9 cellular contexts compared by ENCODE assay signal in the genomic region with DNA sequence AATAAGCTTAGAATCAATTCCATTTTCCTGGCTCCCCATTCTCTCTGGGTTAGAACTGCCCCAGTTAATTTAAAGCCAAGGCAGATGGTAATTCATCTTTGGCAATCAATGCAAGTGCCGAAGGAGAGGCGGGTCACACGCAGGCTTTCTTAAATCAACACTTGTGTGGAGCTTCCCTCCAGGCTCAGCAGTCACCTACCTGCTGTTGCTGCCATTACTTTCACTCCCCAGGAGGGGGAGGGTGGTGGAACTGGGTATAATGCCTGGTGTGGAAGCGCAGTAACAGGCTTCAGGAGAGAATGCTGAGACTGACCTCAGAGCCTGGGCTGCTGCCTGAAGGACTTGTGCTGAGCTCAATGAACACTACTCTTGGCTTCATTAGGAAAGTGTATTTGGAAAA. TPM values are rescaled to one million over a fixed set of nuclear protein-coding genes. Genes with fewer than 3 reads are reported as not detected.
A peak's percentile ranks its signal among the peaks of the same experiment; 100 is the strongest.
DNase-seq lines count a peak whose midpoint lies in the region; ATAC-seq and TF ChIP-seq lines count a peak whose summit lies in the region.
"Had no signal": no experiment of that assay in that cellular context is flagged by ENCODE, and none has a peak within 500 bp of the region (broad histone marks: within the 10 kb centered on the region; RNA-seq: fewer than 3 reads in every experiment).

No MANE protein-coding gene starts in this region.

- CTCF ChIA-PET in SK-N-SH (lab: Yijun Ruan, JAX): interaction anchor here (0.6 to 1.9 kb wide), 9 partner anchors 9 to 153 kb away, joined by 3 to 4 read pairs (median 3); no protein-coding TSS in a partner anchor

- H3K9ac ChIP-seq in SK-N-SH: no peak overlapping the region

- no peak overlapping the region for H3K27ac Mint-ChIP-seq in CD14-positive monocyte

- H3K27ac ChIP-seq in SK-N-SH (ENCODE audit: low read depth in 2 of 2, low read length in 1 of 2): no peak overlapping the region

- no peaks in the 10 kb centered on the region for H3K36me3 ChIP-seq in SK-N-SH (replicated peaks in 1 of 2; ENCODE audit: control insufficient read depth in 1 of 2, insufficient read depth in 2 of 2, low read length in 1 of 2)

- intact Hi-C loops in lower leg skin (cut with DNase I; ENCODE audit: low total_unique reads) (no loop called here), CD14-positive monocyte (cut with micrococcal nuclease) (no loop called here)

- H3K4me1 Mint-ChIP-seq in CD14-positive monocyte: no peaks in the 10 kb centered on the region

- no peak overlapping the region for H2AFZ ChIP-seq in SK-N-SH (ENCODE audit: low read depth)

- no peak for TF ChIP-seq RAD21 in SK-N-SH (IDR thresholded peaks at IDR 0.05; ENCODE audit: low read length)

- TF ChIP-seq EP300 in SK-N-SH (IDR thresholded peaks at IDR 0.05; ENCODE audit: borderline replicate concordance in 1 of 2, low read depth in 1 of 2, low read length in 1 of 2): no peak

- peaks cover 0 to 2% (median 1%) of the 10 kb centered on the region in 3 donors for H3K27me3 Mint-ChIP-seq in CD14-positive monocyte (ENCODE audit: low read depth in 3 of 3)

- TF ChIP-seq CTCF in SK-N-SH (IDR thresholded peaks at IDR 0.05): no peak; the same call in 1 of the 2 replicates
- TF ChIP-seq CTCF in lower leg skin (IDR thresholded peaks at IDR 0.05): no peak
- TF ChIP-seq CTCF in CD14-positive monocyte (IDR thresholded peaks at IDR 0.05): no peak

- H3F3A ChIP-seq in SK-N-SH (replicated peaks; ENCODE audit: insufficient read depth): no peaks in the 10 kb centered on the region

- TF ChIP-seq POLR2A in lower leg skin (IDR thresholded peaks at IDR 0.05): no peak

- peak; percentile 18 for DNase-seq in COLO668 (lab: John Stamatoyannopoulos, UW; ENCODE audit: unreplicated experiment)
- peak; percentile 27 for DNase-seq in SK-N-SH
- DNase-seq in iPS-NIHi11 (ENCODE audit: low spot score): peak; percentile 68
- no peak for DNase-seq in lower leg skin (ENCODE audit: low spot score in 2 of 2)
- no peak for DNase-seq in CD14-positive monocyte (ENCODE audit: low spot score)
- DNase-seq in activated gamma-delta T cell (lab: John Stamatoyannopoulos, UW): no peak
- DNase-seq: aorta had no signal

- H3K9me3 ChIP-seq in SK-N-SH: no peaks in the 10 kb centered on the region

- peak; percentile 45 for ATAC-seq in HG02798 (IDR thresholded peaks at IDR 0.05; ENCODE audit: poor library complexity, unreplicated experiment)
- ATAC-seq in HG02870 (IDR thresholded peaks at IDR 0.05; ENCODE audit: unreplicated experiment): no peak

- H3K27me3 ChIP-seq in SK-N-SH (ENCODE audit: insufficient read depth): no peaks in the 10 kb centered on the region

- no peaks in the 10 kb centered on the region for H3K79me2 ChIP-seq in SK-N-SH (ENCODE audit: insufficient read depth)

- H3K9me2 ChIP-seq in SK-N-SH: no peaks in the 10 kb centered on the region

- POLR2A ChIA-PET in SK-N-SH (lab: Yijun Ruan, JAX): no interaction called here

- H3K4me2 ChIP-seq in SK-N-SH: no peak overlapping the region

- H3K4me1 ChIP-seq in SK-N-SH (ENCODE audit: control insufficient read depth in 1 of 2, insufficient read depth in 2 of 2, low read depth in 1 of 2, low read length in 1 of 2): peaks cover 0 to 6% of the 10 kb centered on the region in 2 experiments; a peak in 1 of 4 replicates

- H3K9me3 Mint-ChIP-seq in CD14-positive monocyte: no peaks in the 10 kb centered on the region

- no peak overlapping the region for H3K4me3 ChIP-seq in SK-N-SH (ENCODE audit: low read depth in 2 of 2, low read length in 1 of 2)
- H3K4me3 ChIP-seq in lower leg skin (ENCODE audit: low read depth, poor library complexity, severe bottlenecking): no peak overlapping the region

- no peaks in the 10 kb centered on the region for H3K36me3 Mint-ChIP-seq in CD14-positive monocyte

- H4K20me1 ChIP-seq in SK-N-SH (ENCODE audit: insufficient read depth): no peaks in the 10 kb centered on the region

- H3K4me3 Mint-ChIP-seq in CD14-positive monocyte: no peak overlapping the region

- WGBS in SK-N-SH (ENCODE audit: low lambda C conversion rate): 95% methylated on average over 4 of the region's 4 CpGs
- 26 to 34% methylated on average over 4 of the region's 4 CpGs for WGBS in lower leg skin, 2 donors

TF ChIP-seq in SK-N-SH, 30 proteins besides CTCF, POLR2A, EP300 and RAD21:
- TF ChIP-seq RFX5 (IDR thresholded peaks at IDR 0.05; ENCODE audit: low read length) (no peak), EZH2phosphoT487 (IDR thresholded peaks at IDR 0.05; ENCODE audit: borderline replicate concordance, low read depth) (no peak), GATA2 (CRISPR knock-in tag; IDR thresholded peaks at IDR 0.05) (no peak), SMC3 (IDR thresholded peaks at IDR 0.05; ENCODE audit: low read depth, low read length) (no peak), MXI1 (IDR thresholded peaks at IDR 0.05; ENCODE audit: low read depth, low read length) (no peak), TEAD4 (IDR thresholded peaks at IDR 0.05; ENCODE audit: borderline replicate concordance, insufficient read depth) (no peak)
- TF ChIP-seq, protein P1, sequence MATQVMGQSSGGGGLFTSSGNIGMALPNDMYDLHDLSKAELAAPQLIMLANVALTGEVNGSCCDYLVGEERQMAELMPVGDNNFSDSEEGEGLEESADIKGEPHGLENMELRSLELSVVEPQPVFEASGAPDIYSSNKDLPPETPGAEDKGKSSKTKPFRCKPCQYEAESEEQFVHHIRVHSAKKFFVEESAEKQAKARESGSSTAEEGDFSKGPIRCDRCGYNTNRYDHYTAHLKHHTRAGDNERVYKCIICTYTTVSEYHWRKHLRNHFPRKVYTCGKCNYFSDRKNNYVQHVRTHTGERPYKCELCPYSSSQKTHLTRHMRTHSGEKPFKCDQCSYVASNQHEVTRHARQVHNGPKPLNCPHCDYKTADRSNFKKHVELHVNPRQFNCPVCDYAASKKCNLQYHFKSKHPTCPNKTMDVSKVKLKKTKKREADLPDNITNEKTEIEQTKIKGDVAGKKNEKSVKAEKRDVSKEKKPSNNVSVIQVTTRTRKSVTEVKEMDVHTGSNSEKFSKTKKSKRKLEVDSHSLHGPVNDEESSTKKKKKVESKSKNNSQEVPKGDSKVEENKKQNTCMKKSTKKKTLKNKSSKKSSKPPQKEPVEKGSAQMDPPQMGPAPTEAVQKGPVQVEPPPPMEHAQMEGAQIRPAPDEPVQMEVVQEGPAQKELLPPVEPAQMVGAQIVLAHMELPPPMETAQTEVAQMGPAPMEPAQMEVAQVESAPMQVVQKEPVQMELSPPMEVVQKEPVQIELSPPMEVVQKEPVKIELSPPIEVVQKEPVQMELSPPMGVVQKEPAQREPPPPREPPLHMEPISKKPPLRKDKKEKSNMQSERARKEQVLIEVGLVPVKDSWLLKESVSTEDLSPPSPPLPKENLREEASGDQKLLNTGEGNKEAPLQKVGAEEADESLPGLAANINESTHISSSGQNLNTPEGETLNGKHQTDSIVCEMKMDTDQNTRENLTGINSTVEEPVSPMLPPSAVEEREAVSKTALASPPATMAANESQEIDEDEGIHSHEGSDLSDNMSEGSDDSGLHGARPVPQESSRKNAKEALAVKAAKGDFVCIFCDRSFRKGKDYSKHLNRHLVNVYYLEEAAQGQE (IDR thresholded peaks at IDR 0.05; ENCODE audit: low read depth, low read length): no peak
TF ChIP-seq in SK-N-SH: peak in this region for 0.

RNA-seq across cellular contexts. Expression of a gene that starts 19.2 kb away (rescaled TPM):
- polyA plus RNA-seq in SK-N-SH (2012; rRNA removed) (0.19 TPM in 1 of 2 replicates, not detected in the other), CD14-positive monocyte (not detected)
- polyA plus RNA-seq in SK-N-SH (2012; cell fraction: cytosol; rRNA removed): not detected in 2 replicates
- 0.08 TPM in 1 of 2 replicates, not detected in the other for polyA plus RNA-seq in SK-N-SH (2012; cell fraction: nucleus; rRNA removed)
- total RNA-seq in lower leg skin: not detected
- total RNA-seq: aorta had no signal

Comparison
In these comparisons a context has a peak if more than half of its experiments do, and no peak if none do; other contexts are left out.
1. DNase-seq: peak in COLO668 (single experiment), SK-N-SH (single experiment) and iPS-NIHi11 (single experiment); none in lower leg skin (0 of 2), CD14-positive monocyte (single experiment) and activated gamma-delta T cell (single experiment).